8 cellular contexts compared by ENCODE assay signal in the genomic region with DNA sequence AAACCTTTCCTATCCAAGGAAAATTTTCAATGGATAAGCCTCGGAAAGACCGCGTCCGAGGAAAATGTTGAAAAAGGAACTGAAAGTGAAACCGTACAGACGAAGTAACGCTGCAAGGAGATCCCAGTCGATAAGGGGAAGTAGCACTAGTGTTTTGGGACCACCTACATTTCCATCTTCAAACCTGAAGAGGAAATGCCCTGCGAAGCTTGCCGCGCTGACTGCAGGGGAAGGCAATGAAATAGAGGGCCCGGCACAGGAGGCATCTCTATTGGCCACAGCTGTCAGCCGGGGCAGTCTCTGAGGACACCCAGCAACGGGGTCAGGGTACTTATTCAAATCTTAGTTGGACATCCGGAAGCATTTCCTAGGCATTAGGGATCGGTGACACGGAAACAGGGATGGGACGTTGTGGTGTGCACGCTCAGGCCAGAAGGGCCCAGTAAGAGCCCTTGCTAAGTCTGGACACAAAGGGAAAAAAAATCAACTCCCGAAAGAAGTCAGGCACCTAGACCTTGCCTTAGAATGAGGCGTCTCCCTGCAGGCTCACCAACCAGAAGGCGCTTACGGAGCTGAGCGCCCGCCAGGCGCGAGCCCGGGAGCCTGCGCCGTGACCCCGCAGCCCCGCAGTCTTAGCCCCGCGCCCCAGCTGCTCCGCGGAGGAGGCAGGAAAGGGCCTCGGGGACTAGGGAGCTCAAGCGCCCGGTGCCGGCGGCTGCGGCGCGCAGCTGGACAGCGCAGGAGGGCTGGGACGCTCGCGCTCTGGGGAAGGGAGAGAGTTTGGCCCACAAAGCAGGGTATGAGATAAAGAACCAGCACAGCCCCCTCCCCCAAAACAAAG. TPM values are rescaled to one million over a fixed set of nuclear protein-coding genes. Genes with fewer than 3 reads are reported as not detected.
DNase-seq lines count a peak whose midpoint lies in the region; ATAC-seq and TF ChIP-seq lines count a peak whose summit lies in the region.

No MANE protein-coding gene starts in this region.

- ATAC-seq in GM18873 (IDR thresholded peaks at IDR 0.05; ENCODE audit: low FRiP score, unreplicated experiment) = peak; percentile 3
- ATAC-seq in HG03103 (IDR thresholded peaks at IDR 0.05; ENCODE audit: low read depth, unreplicated experiment) = peak; percentile 39
- ATAC-seq in left lung = peak; percentile 77

- peak overlapping the region; percentile 97 to 99 for H3K27ac ChIP-seq in left lung

- no peaks in the 10 kb centered on the region for H3K9me3 ChIP-seq in left lung

- H3K4me3 ChIP-seq in left lung = peak overlapping the region; percentile 86 to 99

- H3K36me3 ChIP-seq in left lung = peaks cover 0 to 55% of the 10 kb centered on the region in 2 donors

- H3K27me3 ChIP-seq in left lung = no peaks in the 10 kb centered on the region

- H3K4me1 ChIP-seq in left lung = peaks cover 12 to 49% of the 10 kb centered on the region in 2 donors

- intact Hi-C loops in left lung (cut with DNase I) = no loop called here

- DNase-seq in AML-193 (lab: John Stamatoyannopoulos, UW) = peak; percentile 86 to 87
- DNase-seq in NCI-H345 (lab: John Stamatoyannopoulos, UW) = peak; percentile 31
- peak; percentile 58 for DNase-seq in activated CD4-positive, CD25-positive, alpha-beta regulatory T cell treated with anti-CD3 and anti-CD28 coated beads, Interleukin-2, amount 50 U/mL, for 72 hours
- peak; percentile 20 to 67 for DNase-seq in dermis microvascular lymphatic vessel endothelial cell (ENCODE audit: low read depth in 2 of 2)
- peak; percentile 81 to 88 for DNase-seq in left lung
- peak; percentile 29 for DNase-seq in stimulated activated CD8-positive, alpha-beta memory T cell treated with anti-CD3 and anti-CD28 coated beads, Interleukin-15, amount 100 ng/mL, for 24 hours (ENCODE audit: low read depth)

- TF ChIP-seq CTCF in left lung (IDR thresholded peaks at IDR 0.05) = no peak

RNA-seq across cellular contexts. Expression of gene USF1, which starts 0.6 kb away (rescaled TPM):
- total RNA-seq in dermis microvascular lymphatic vessel endothelial cell (83.2 and 94.9 TPM in 2 replicates), left lung (10 to 100 TPM; 56.1 to 72.4 TPM)

RNA-seq across cellular contexts. Expression of gene TSTD1, which starts 6.4 kb away (rescaled TPM):
- total RNA-seq in dermis microvascular lymphatic vessel endothelial cell = 6.0 and 6.7 TPM in 2 replicates
- total RNA-seq in left lung = 10 to 100 TPM; 35.1 to 73.5 TPM

RNA-seq across cellular contexts. Expression of gene F11R, which starts 24.2 kb away (rescaled TPM):
- total RNA-seq in dermis microvascular lymphatic vessel endothelial cell (92.2 and 191 TPM in 2 replicates), left lung (100 to 1,000 TPM; 142 to 164 TPM)

RNA-seq across cellular contexts. Expression of gene ARHGAP30, which starts 24.6 kb away (rescaled TPM):
- total RNA-seq in dermis microvascular lymphatic vessel endothelial cell (not detected in 2 replicates), left lung (10 to 100 TPM; 18.8 to 57.7 TPM)

RNA-seq across cellular contexts. Expression of gene NECTIN4, which starts 44.2 kb away (rescaled TPM):
- total RNA-seq in dermis microvascular lymphatic vessel endothelial cell (under 0.01 and 0.26 TPM in 2 replicates), left lung (1 to 10 TPM; 5.6 to 9.6 TPM)

Comparison
In these comparisons a context has a peak if more than half of its experiments do, and no peak if none do; other contexts are left out.
1. Peak in every context shown above with its lines: DNase-seq, ATAC-seq, H3K4me3 ChIP-seq and H3K27ac ChIP-seq.
2. DNase-seq: peak in every context shown above with its lines; median percentile 86 in AML-193; 84 in left lung; 58 in activated CD4-positive, CD25-positive, alpha-beta regulatory T cell treated with anti-CD3 and anti-CD28 coated beads, Interleukin-2, amount 50 U/mL, for 72 hours; 44 in dermis microvascular lymphatic vessel endothelial cell; 31 in NCI-H345; 29 in stimulated activated CD8-positive, alpha-beta memory T cell treated with anti-CD3 and anti-CD28 coated beads, Interleukin-15, amount 100 ng/mL, for 24 hours.
3. ATAC-seq: peak in every context shown above with its lines; median percentile 77 in left lung; 39 in HG03103; 3 in GM18873.